1 cellular context compared by ENCODE assay signal in genomic region chr7:591856-592628, GRCh38.
TF ChIP-seq lines count a peak whose summit lies in the region.

No MANE protein-coding gene starts in this region.

TF ChIP-seq in K562, 482 proteins besides CTCF, POLR2A, EP300 and RAD21 (continued from another document and continues in another):
- TF ChIP-seq USF2 (CRISPR knock-in tag; IDR thresholded peaks at IDR 0.05) (no peak), ETV1 (tag; conservative IDR thresholded peaks at IDR 0.05; ENCODE audit: low read depth) (peak; percentile 97), ZKSCAN8 (CRISPR knock-in tag; IDR thresholded peaks at IDR 0.05) (0 out of 2 replicates have a peak, but pooled peaks have one; percentile 16), ZNF165 (CRISPR knock-in tag; IDR thresholded peaks at IDR 0.05; ENCODE audit: borderline replicate concordance) (no peak), ZNF124 (CRISPR knock-in tag; IDR thresholded peaks at IDR 0.05) (no peak), ADNP (tag; IDR thresholded peaks at IDR 0.05) (no peak), ZNF217 (CRISPR knock-in tag; IDR thresholded peaks at IDR 0.05) (no peak), BCLAF1 (IDR thresholded peaks at IDR 0.05; ENCODE audit: borderline replicate concordance in 1 of 2, control insufficient read depth in 1 of 2, low read depth in 2 of 2, low read length in 1 of 2) (no peak), SMARCB1 (IDR thresholded peaks at IDR 0.05; ENCODE audit: insufficient read length, low read depth) (no peak), JUND (IDR thresholded peaks at IDR 0.05; ENCODE audit: borderline replicate concordance, low read depth, low read length) (no peak), JUND (tag; IDR thresholded peaks at IDR 0.05; ENCODE audit: borderline replicate concordance, low read depth, low read length) (no peak), ZNF449 (CRISPR knock-in tag; IDR thresholded peaks at IDR 0.05) (no peak), YBX1 (IDR thresholded peaks at IDR 0.05) (no peak), HES1 (IDR thresholded peaks at IDR 0.05; ENCODE audit: low read depth) (no peak), RBM39 (optimal IDR thresholded peaks at IDR 0.05; ENCODE audit: low read depth, low read length) (no peak), BRCA1 (IDR thresholded peaks at IDR 0.05) (no peak), BRCA1 (CRISPR knock-in tag; IDR thresholded peaks at IDR 0.05) (no peak), FOXA3 (CRISPR knock-in tag; conservative IDR thresholded peaks at IDR 0.05 in 1 of 2, IDR thresholded peaks at IDR 0.05 in 1 of 2) (no peak), THRA (IDR thresholded peaks at IDR 0.05) (no peak), NR0B1 (IDR thresholded peaks at IDR 0.05; ENCODE audit: partially characterized antibody) (no peak), SNIP1 (IDR thresholded peaks at IDR 0.05; ENCODE audit: low read depth) (no peak), TBL1XR1 (IDR thresholded peaks at IDR 0.05; ENCODE audit: low read length in 2 of 2) (no peak), MBD1 (CRISPR knock-in tag; IDR thresholded peaks at IDR 0.05) (no peak), HOMEZ (CRISPR knock-in tag; IDR thresholded peaks at IDR 0.05) (no peak), ZNF695 (CRISPR knock-in tag; IDR thresholded peaks at IDR 0.05) (no peak), ZNF766 (CRISPR knock-in tag; conservative IDR thresholded peaks at IDR 0.05) (no peak), ZFX (CRISPR knock-in tag; IDR thresholded peaks at IDR 0.05) (no peak), RBM25 (IDR thresholded peaks at IDR 0.05; ENCODE audit: low read depth, low read length, severe bottlenecking) (no peak), ZNF431 (CRISPR knock-in tag; IDR thresholded peaks at IDR 0.05) (no peak), SREBF1 (IDR thresholded peaks at IDR 0.05; ENCODE audit: borderline replicate concordance, low read depth, low read length) (no peak), MAFK (IDR thresholded peaks at IDR 0.05; ENCODE audit: low read length) (peak; percentile 66), REST (CRISPR knock-in tag; IDR thresholded peaks at IDR 0.05; ENCODE audit: low read depth) (no peak), TEAD1 (CRISPR knock-in tag; IDR thresholded peaks at IDR 0.05) (no peak), ZFP36 (IDR thresholded peaks at IDR 0.05; ENCODE audit: low read depth, low read length, partially characterized antibody) (no peak), STAT5B (CRISPR knock-in tag; IDR thresholded peaks at IDR 0.05) (no peak), HBP1 (CRISPR knock-in tag; IDR thresholded peaks at IDR 0.05) (no peak), TARDBP (IDR thresholded peaks at IDR 0.05) (no peak), ZNF134 (CRISPR knock-in tag; conservative IDR thresholded peaks at IDR 0.05) (no peak), ARHGAP35 (IDR thresholded peaks at IDR 0.05; ENCODE audit: partially characterized antibody) (no peak), L3MBTL2 (IDR thresholded peaks at IDR 0.05) (peak; percentile 49; the same call in 1 of the 2 replicates), NR4A1 (CRISPR knock-in tag; IDR thresholded peaks at IDR 0.05) (no peak), NR4A1 (tag; IDR thresholded peaks at IDR 0.05) (peak; percentile 86), ZNF75A (CRISPR knock-in tag; IDR thresholded peaks at IDR 0.05) (no peak), SIN3B (IDR thresholded peaks at IDR 0.05; ENCODE audit: low read depth) (no peak), CLOCK (CRISPR knock-in tag; IDR thresholded peaks at IDR 0.05; ENCODE audit: borderline replicate concordance) (no peak), ZC3H11A (IDR thresholded peaks at IDR 0.05; ENCODE audit: low read depth, low read length) (no peak), ZC3H4 (CRISPR knock-in tag; IDR thresholded peaks at IDR 0.05; ENCODE audit: borderline replicate concordance) (no peak)
